14 cellular contexts compared by ENCODE assay signal in the genomic region with DNA sequence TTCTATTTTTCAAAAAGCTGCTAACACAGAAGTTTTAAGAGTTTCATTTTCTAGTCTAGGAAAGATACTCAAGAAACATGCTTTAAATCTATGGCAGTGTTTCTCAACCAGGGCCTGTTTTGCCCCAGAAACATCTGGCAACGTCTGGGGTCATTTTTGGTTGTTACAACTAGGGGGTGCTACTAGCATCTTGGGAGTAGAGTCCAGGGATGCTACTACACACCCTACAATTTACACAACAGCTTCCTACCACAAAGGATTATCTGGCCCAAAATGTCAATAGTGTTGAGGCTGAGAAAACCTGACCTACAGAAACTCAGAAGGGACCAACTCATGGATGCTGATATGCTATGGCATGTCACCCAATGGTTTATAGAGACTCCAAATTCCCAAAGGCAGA. TPM values are rescaled to one million over a fixed set of nuclear protein-coding genes. Genes with fewer than 3 reads are reported as not detected.
DNase-seq lines count a peak whose midpoint lies in the region; ATAC-seq, FAIRE-seq and TF ChIP-seq lines count a peak whose summit lies in the region.
"Had no signal": no experiment of that assay in that cellular context is flagged by ENCODE, and none has a peak within 500 bp of the region (broad histone marks: within the 10 kb centered on the region; RNA-seq: fewer than 3 reads in every experiment).

No MANE protein-coding gene starts in this region.

- TF ChIP-seq EP300 in sigmoid colon (IDR thresholded peaks at IDR 0.05): no peak

- peaks cover 32% of the 10 kb centered on the region for H3K36me3 Mint-ChIP-seq in WTC11

- 36 to 55% methylated on average over 1 of the region's 1 CpG for WGBS in sigmoid colon, 2 donors
- 37 to 40% methylated on average over 1 of the region's 1 CpG for WGBS in aorta, 2 donors

- TF ChIP-seq POLR2A in sigmoid colon (IDR thresholded peaks at IDR 0.05): no peak

- POLR2A ChIA-PET in WTC11 (lab: Charles Lee): no interaction called here

- H3K9me3 ChIP-seq in kidney (ENCODE audit: control insufficient read depth in 1 of 2, low read length in 2 of 2) (no peaks in the 10 kb centered on the region), sigmoid colon (no peaks in the 10 kb centered on the region), aorta (ENCODE audit: control insufficient read depth, low read length) (no peaks in the 10 kb centered on the region)
- H3K9me3 ChIP-seq: uterus had no signal

- H3K27ac ChIP-seq in kidney (ENCODE audit: low read depth in 2 of 2, low read length in 2 of 2): no peak overlapping the region
- no peak overlapping the region for H3K27ac ChIP-seq in sigmoid colon
- H3K27ac ChIP-seq in aorta (ENCODE audit: low read depth in 1 of 2, low read length in 2 of 2): no peak overlapping the region
- H3K27ac ChIP-seq: uterus had no signal

- DNase-seq in DMS53 treated with DMSO at 0.1 percent for 48 hours (lab: John Stamatoyannopoulos, UW; ENCODE audit: unreplicated experiment) (peak; percentile 3), HFF-Myc (ENCODE audit: extremely low read depth, low read depth) (no peak), WTC11 (ENCODE audit: low spot score) (peak; percentile 36), kidney (no peak), sigmoid colon (no peak), aorta (no peak)
- DNase-seq: activated CD4-positive, CD25-positive, alpha-beta regulatory T cell treated with anti-CD3 and anti-CD28 coated beads, Interleukin-2, amount 50 U/mL, for 72 hours; cerebellar nuclear complex; NCI-H2227 treated with DMSO at 0.1 percent for 48 hours; stimulated activated CD4-positive, alpha-beta T cell treated with anti-CD3 and anti-CD28 coated beads, Interleukin-4, amount 100 ng/mL, for 4 hours; uterus had no signal

- no peak overlapping the region for H3K4me3 ChIP-seq in HFF-Myc (replicated peaks; ENCODE audit: low read depth, low read length)
- no peak overlapping the region for H3K4me3 ChIP-seq in kidney (ENCODE audit: low read length in 2 of 2)
- no peak overlapping the region for H3K4me3 ChIP-seq in sigmoid colon
- no peak overlapping the region for H3K4me3 ChIP-seq in aorta (ENCODE audit: low read length in 2 of 2)
- H3K4me3 ChIP-seq: uterus had no signal

- no peak overlapping the region for H3K9ac ChIP-seq in kidney (ENCODE audit: low read length in 2 of 2)

- H3K4me1 ChIP-seq in kidney (ENCODE audit: control insufficient read depth in 1 of 2, insufficient read depth in 1 of 2, low read depth in 1 of 2, low read length in 2 of 2) (no peaks in the 10 kb centered on the region), sigmoid colon (no peaks in the 10 kb centered on the region), aorta (ENCODE audit: control insufficient read depth in 1 of 2, insufficient read depth in 2 of 2, low read length in 2 of 2) (peaks cover 0 to 3% of the 10 kb centered on the region in 2 donors)
- H3K4me1 ChIP-seq: uterus had no signal

- no peaks in the 10 kb centered on the region for H3K27me3 Mint-ChIP-seq in WTC11 (ENCODE audit: low read depth)
- H3K27me3 Mint-ChIP-seq: memory B cell had no signal

- H3K36me3 ChIP-seq in kidney (ENCODE audit: control insufficient read depth in 1 of 2, insufficient read depth in 2 of 2, low read length in 2 of 2) (peaks cover 0 to 6% of the 10 kb centered on the region in 2 donors), sigmoid colon (peaks cover 0 to 56% (median 5%) of the 10 kb centered on the region in 4 donors), aorta (ENCODE audit: control insufficient read depth in 1 of 2, insufficient read depth in 2 of 2, low read length in 1 of 2) (peaks cover 0 to 7% of the 10 kb centered on the region in 2 donors)
- H3K36me3 ChIP-seq: uterus had no signal

- H3K9me3 Mint-ChIP-seq in WTC11: no peaks in the 10 kb centered on the region
- H3K9me3 Mint-ChIP-seq: memory B cell had no signal

- H3K4me3 Mint-ChIP-seq in WTC11: no peak overlapping the region
- H3K4me3 Mint-ChIP-seq: memory B cell had no signal

- ATAC-seq in WTC11 (peak; percentile 81), GM19324 (IDR thresholded peaks at IDR 0.05; ENCODE audit: low FRiP score, unreplicated experiment) (no peak), aorta (ENCODE audit: low FRiP score) (no peak), HG02642 (IDR thresholded peaks at IDR 0.05; ENCODE audit: poor library complexity, unreplicated experiment) (no peak)

- no peak for FAIRE-seq in kidney (lab: Jason Lieb, UNC)

- no peaks in the 10 kb centered on the region for H3K4me1 Mint-ChIP-seq in WTC11
- H3K4me1 Mint-ChIP-seq: memory B cell had no signal

- no peaks in the 10 kb centered on the region for H3K27me3 ChIP-seq in sigmoid colon
- no peaks in the 10 kb centered on the region for H3K27me3 ChIP-seq in aorta (ENCODE audit: control insufficient read depth in 1 of 2, insufficient read depth in 2 of 2, low read length in 1 of 2)
- H3K27me3 ChIP-seq: uterus had no signal

- peak; percentile 40 for TF ChIP-seq CTCF in HFF-Myc (IDR thresholded peaks at IDR 0.05; ENCODE audit: low read depth, low read length, missing control alignments)
- peak; percentile 27; the same call in 1 of the 2 replicates for TF ChIP-seq CTCF in WTC11 (IDR thresholded peaks at IDR 0.05)
- TF ChIP-seq CTCF in kidney (IDR thresholded peaks at IDR 0.05; ENCODE audit: borderline replicate concordance, extremely low read depth, insufficient read depth): peak; percentile 22
- no peak for TF ChIP-seq CTCF in sigmoid colon (IDR thresholded peaks at IDR 0.05)

- CTCF ChIA-PET in WTC11 (lab: Charles Lee): interaction anchor here (0.5 to 3.4 kb wide), 9 partner anchors 8 to 908 kb away, joined by 3 to 34 read pairs (median 4); no protein-coding TSS in a partner anchor

- intact Hi-C loops in kidney (cut with DNase I): no loop called here
- intact Hi-C loops in sigmoid colon (cut with DNase I): no loop called here
- intact Hi-C loops in aorta (cut with DNase I): no loop called here

- H3K27ac Mint-ChIP-seq in WTC11: no peak overlapping the region
- H3K27ac Mint-ChIP-seq: memory B cell had no signal

TF ChIP-seq in WTC11, 78 proteins besides CTCF, POLR2A, EP300 and RAD21:
- no peak for TF ChIP-seq ZSCAN18 (CRISPR knock-in tag; IDR thresholded peaks at IDR 0.05)
- TF ChIP-seq E2F4 (CRISPR knock-in tag; IDR thresholded peaks at IDR 0.05; ENCODE audit: borderline replicate concordance, low read depth): no peak
- TF ChIP-seq GABPB1 (CRISPR knock-in tag; IDR thresholded peaks at IDR 0.05): no peak
- TF ChIP-seq KAT7 (CRISPR knock-in tag; IDR thresholded peaks at IDR 0.05; ENCODE audit: borderline replicate concordance): no peak
- TF ChIP-seq, protein P1, sequence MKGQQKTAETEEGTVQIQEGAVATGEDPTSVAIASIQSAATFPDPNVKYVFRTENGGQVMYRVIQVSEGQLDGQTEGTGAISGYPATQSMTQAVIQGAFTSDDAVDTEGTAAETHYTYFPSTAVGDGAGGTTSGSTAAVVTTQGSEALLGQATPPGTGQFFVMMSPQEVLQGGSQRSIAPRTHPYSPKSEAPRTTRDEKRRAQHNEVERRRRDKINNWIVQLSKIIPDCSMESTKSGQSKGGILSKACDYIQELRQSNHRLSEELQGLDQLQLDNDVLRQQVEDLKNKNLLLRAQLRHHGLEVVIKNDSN (CRISPR knock-in tag; IDR thresholded peaks at IDR 0.05): no peak
- TF ChIP-seq, protein P2, sequence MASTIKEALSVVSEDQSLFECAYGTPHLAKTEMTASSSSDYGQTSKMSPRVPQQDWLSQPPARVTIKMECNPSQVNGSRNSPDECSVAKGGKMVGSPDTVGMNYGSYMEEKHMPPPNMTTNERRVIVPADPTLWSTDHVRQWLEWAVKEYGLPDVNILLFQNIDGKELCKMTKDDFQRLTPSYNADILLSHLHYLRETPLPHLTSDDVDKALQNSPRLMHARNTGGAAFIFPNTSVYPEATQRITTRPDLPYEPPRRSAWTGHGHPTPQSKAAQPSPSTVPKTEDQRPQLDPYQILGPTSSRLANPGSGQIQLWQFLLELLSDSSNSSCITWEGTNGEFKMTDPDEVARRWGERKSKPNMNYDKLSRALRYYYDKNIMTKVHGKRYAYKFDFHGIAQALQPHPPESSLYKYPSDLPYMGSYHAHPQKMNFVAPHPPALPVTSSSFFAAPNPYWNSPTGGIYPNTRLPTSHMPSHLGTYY (CRISPR knock-in tag; IDR thresholded peaks at IDR 0.05): no peak

RNA-seq across cellular contexts. Expression of gene SERAC1, which starts 24.4 kb away (rescaled TPM):
- total RNA-seq in WTC11 (2021) (12.5 to 14.1 TPM (median 12.6 TPM) in 3 replicates), kidney (6.7 TPM), sigmoid colon (10 to 100 TPM in 3 of 4 donors, 1 to 10 TPM in 1; 9.6 to 15.0 (median 12.5) TPM), aorta (10 to 100 TPM; 10.9 to 13.1 TPM)
- polyA plus RNA-seq in kidney (ENCODE audit: insufficient read depth, low read depth, low replicate concordance) (5.8 TPM), sigmoid colon (1 to 10 TPM; 3.6 to 4.6 (median 4.4) TPM), aorta (1 to 10 TPM; 5.6 to 6.4 TPM)

RNA-seq across cellular contexts. Expression of gene GTF2H5, which starts 24.4 kb away (rescaled TPM):
- total RNA-seq in WTC11 (2021) (16.0 to 24.7 TPM (median 22.8 TPM) in 3 replicates), kidney (23.3 TPM), sigmoid colon (1 to 10 TPM; 5.7 to 8.6 (median 7.0) TPM), aorta (10 to 100 TPM; 15.9 to 20.1 TPM)
- polyA plus RNA-seq in kidney (ENCODE audit: insufficient read depth, low read depth, low replicate concordance) (42.0 TPM), sigmoid colon (1 to 10 TPM; 4.2 to 5.4 (median 4.2) TPM), aorta (1 to 10 TPM; 8.5 to 9.9 TPM)

Comparison
In these comparisons a context has a peak if more than half of its experiments do, and no peak if none do; other contexts are left out.
1. DNase-seq: peak in DMS53 treated with DMSO at 0.1 percent for 48 hours (single experiment) and WTC11 (single experiment); none in HFF-Myc (single experiment), kidney (single experiment), sigmoid colon (single experiment) and aorta (0 of 2).
2. CTCF ChIP-seq: peak in HFF-Myc (single experiment), WTC11 (single experiment) and kidney (single experiment); none in sigmoid colon (0 of 4).